In genomic region chr21:36747114-36747814, GRCh38 we compare ENCODE assay signal across 8 cellular contexts. TPM values are rescaled to one million over a fixed set of nuclear protein-coding genes. Genes with fewer than 3 reads are reported as not detected.
DNase-seq lines count a peak whose midpoint lies in the region; ATAC-seq and TF ChIP-seq lines count a peak whose summit lies in the region.

No MANE protein-coding gene starts in this region.

- H3K4me3 ChIP-seq in brain microvascular endothelial cell (ENCODE audit: low read depth, low read length) (peak overlapping the region; percentile 37), testis (peak overlapping the region; percentile 43 to 49)

- CTCF ChIA-PET in activated CD8-positive, alpha-beta memory T cell treated with anti-CD3 and anti-CD28 coated beads, Interleukin-2, amount 10 ng/mL, durations not matched to agents 7 days and 5 days (lab: Charles Lee): interaction anchor here (1.0 kb wide), 1 partner anchor 10 kb away, joined by 3 read pairs; no protein-coding TSS in a partner anchor

- peak overlapping the region; percentile 12 for H3K27ac Mint-ChIP-seq in activated CD8-positive, alpha-beta memory T cell treated with anti-CD3 and anti-CD28 coated beads, Interleukin-2, amount 10 ng/mL, durations not matched to agents 7 days and 5 days

- H3K4me3 Mint-ChIP-seq in activated CD8-positive, alpha-beta memory T cell treated with anti-CD3 and anti-CD28 coated beads, Interleukin-2, amount 10 ng/mL, durations not matched to agents 7 days and 5 days: peak overlapping the region; percentile 40

- 12 to 36% methylated on average over 17 to 57 of the region's 61 CpGs for WGBS in testis, 2 donors

- no peak for TF ChIP-seq CTCF in brain microvascular endothelial cell (IDR thresholded peaks at IDR 0.05; ENCODE audit: low read depth, low read length, missing control alignments)
- TF ChIP-seq CTCF in testis (IDR thresholded peaks at IDR 0.05): no peak
- no peak for TF ChIP-seq CTCF in GM20000 (IDR thresholded peaks at IDR 0.05; ENCODE audit: extremely low read depth, missing control alignments)

- intact Hi-C loops in testis (cut with DNase I; ENCODE audit: low total_unique reads): no loop called here

- peaks cover 55% of the 10 kb centered on the region for H3K27me3 Mint-ChIP-seq in activated CD8-positive, alpha-beta memory T cell treated with anti-CD3 and anti-CD28 coated beads, Interleukin-2, amount 10 ng/mL, durations not matched to agents 7 days and 5 days

- DNase-seq in activated CD8-positive, alpha-beta memory T cell treated with anti-CD3 and anti-CD28 coated beads, Interleukin-2, amount 10 ng/mL, durations not matched to agents 7 days and 5 days: no peak
- no peak for DNase-seq in activated CD8-positive, alpha-beta memory T cell treated with anti-CD3 and anti-CD28 coated beads, Interleukin-2, amount 50 U/mL, for 4 hours
- DNase-seq in brain microvascular endothelial cell: no peak
- no peak for DNase-seq in left lobe of liver (ENCODE audit: low spot score)
- DNase-seq in testis: no peak
- no peak for DNase-seq in GM20000 (ENCODE audit: low spot score)

- H3K4me1 Mint-ChIP-seq in activated CD8-positive, alpha-beta memory T cell treated with anti-CD3 and anti-CD28 coated beads, Interleukin-2, amount 10 ng/mL, durations not matched to agents 7 days and 5 days: peaks cover 9% of the 10 kb centered on the region

- no peaks in the 10 kb centered on the region for H3K36me3 ChIP-seq in brain microvascular endothelial cell (replicated peaks)
- no peaks in the 10 kb centered on the region for H3K36me3 ChIP-seq in testis (ENCODE audit: low read depth, missing control alignments)

- no peaks in the 10 kb centered on the region for H3K9me3 Mint-ChIP-seq in activated CD8-positive, alpha-beta memory T cell treated with anti-CD3 and anti-CD28 coated beads, Interleukin-2, amount 10 ng/mL, durations not matched to agents 7 days and 5 days (ENCODE audit: low read depth)

- H3K4me1 ChIP-seq in testis: peaks cover 4% of the 10 kb centered on the region

- in situ Hi-C loops in brain microvascular endothelial cell (cut with HindIII; ENCODE audit: low pct_ligation_motif_present, low sequenced_read_pairs): no loop called here

- H3K27me3 ChIP-seq in brain microvascular endothelial cell (replicated peaks) (no peaks in the 10 kb centered on the region), testis (no peaks in the 10 kb centered on the region)

- TF ChIP-seq POLR2A in testis (IDR thresholded peaks at IDR 0.05): no peak

- no peak for ATAC-seq in activated CD8-positive, alpha-beta memory T cell treated with anti-CD3 and anti-CD28 coated beads, Interleukin-2, amount 10 ng/mL, durations not matched to agents 7 days and 5 days
- ATAC-seq in left lobe of liver (peak; percentile 50), GM18502 (IDR thresholded peaks at IDR 0.05; ENCODE audit: poor library complexity, unreplicated experiment) (no peak), GM19395 (IDR thresholded peaks at IDR 0.05; ENCODE audit: unreplicated experiment) (no peak)

- no peaks in the 10 kb centered on the region for H3K36me3 Mint-ChIP-seq in activated CD8-positive, alpha-beta memory T cell treated with anti-CD3 and anti-CD28 coated beads, Interleukin-2, amount 10 ng/mL, durations not matched to agents 7 days and 5 days

- no peaks in the 10 kb centered on the region for H3K9me3 ChIP-seq in testis

- no peak overlapping the region for H3K27ac ChIP-seq in brain microvascular endothelial cell
- H3K27ac ChIP-seq in testis: no peak overlapping the region

RNA-seq across cellular contexts. Expression of gene SIM2, which starts 48.3 kb away (rescaled TPM):
- total RNA-seq in activated CD8-positive, alpha-beta memory T cell treated with anti-CD3 and anti-CD28 coated beads, Interleukin-2, amount 10 ng/mL, durations not matched to agents 7 days and 5 days: under 1 TPM in 1 of 2 experiments, not detected in 1; 0.09 TPM
- total RNA-seq in left lobe of liver (not detected), testis (under 1 TPM; 0.19 to 0.71 TPM)
- 0.90 TPM for polyA plus RNA-seq in testis (ENCODE audit: insufficient read depth, low read depth, low replicate concordance)
